ENCODE assay signal across 8 cellular contexts in the genomic region with DNA sequence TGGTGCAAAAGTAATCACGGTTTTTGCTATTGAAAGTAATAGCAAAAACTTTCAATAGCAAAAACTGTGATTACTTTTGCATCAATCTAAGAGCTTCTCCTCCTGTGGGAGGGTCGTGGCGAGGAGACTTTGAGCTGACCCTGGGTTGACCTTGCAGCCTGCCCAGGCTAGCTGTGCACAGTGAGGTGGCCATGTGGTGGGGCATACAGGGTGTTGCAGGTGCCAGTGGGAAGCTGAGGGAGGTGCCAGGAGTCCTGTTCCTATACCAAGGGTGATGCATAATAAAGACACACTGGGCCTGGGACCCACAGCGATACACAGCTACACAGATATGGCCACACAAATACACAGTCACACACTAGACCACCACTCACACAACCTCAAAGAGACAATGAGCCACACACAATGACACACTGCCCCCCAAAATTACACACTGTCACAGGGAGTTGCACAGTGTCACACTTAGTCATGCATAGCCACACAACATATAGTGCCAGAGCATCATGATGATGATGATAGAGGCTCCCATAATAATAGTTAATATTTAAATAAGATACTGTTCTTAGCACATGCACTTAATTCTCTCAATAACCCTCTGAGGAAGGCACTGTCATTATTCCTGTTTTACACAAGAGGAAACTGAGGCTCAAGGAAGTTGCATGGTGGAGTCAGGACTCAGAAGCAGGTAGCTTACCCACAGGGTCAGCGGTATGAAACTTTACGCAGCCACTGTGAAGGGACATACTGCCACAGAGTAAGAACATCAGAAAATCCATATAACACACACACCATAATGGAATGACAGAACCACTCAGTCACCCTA. TPM values are rescaled to one million over a fixed set of nuclear protein-coding genes. Genes with fewer than 3 reads are reported as not detected.
DNase-seq lines count a peak whose midpoint lies in the region; TF ChIP-seq lines count a peak whose summit lies in the region.

No MANE protein-coding gene starts in this region.

- H3K4me1 Mint-ChIP-seq in nephron progenitor cell = peaks cover 30% of the 10 kb centered on the region

- TF ChIP-seq CTCF in MM.1S (IDR thresholded peaks at IDR 0.05; ENCODE audit: low read length) = no peak
- no peak for TF ChIP-seq CTCF in colonic mucosa (IDR thresholded peaks at IDR 0.05)
- TF ChIP-seq CTCF in nephron progenitor cell (IDR thresholded peaks at IDR 0.05) = no peak

- peaks cover 0 to 8% (median 0%) of the 10 kb centered on the region in 11 experiments; a peak in 2 of 22 replicates for H3K36me3 ChIP-seq in BLaER1 treated with 17β-estradiol and CSF1 and Interleukin-3, amounts not matched to agents 10 nM and 100 nM
- no peaks in the 10 kb centered on the region for H3K36me3 ChIP-seq in MM.1S (replicated peaks; ENCODE audit: insufficient read depth, low read length)
- H3K36me3 ChIP-seq in colonic mucosa = peaks cover 7% of the 10 kb centered on the region

- peak overlapping the region; percentile 99; the same call in 1 of the 2 replicates for H2AFZ ChIP-seq in MM.1S (ENCODE audit: low read length)

- H3K4me1 ChIP-seq in BLaER1 treated with 17β-estradiol and CSF1 and Interleukin-3, amounts not matched to agents 10 nM and 100 nM = peaks cover 26 to 41% (median 35%) of the 10 kb centered on the region in 10 experiments; a peak in 19 of 20 replicates
- H3K4me1 ChIP-seq in MM.1S (ENCODE audit: low read length) (peaks cover 12% of the 10 kb centered on the region), colonic mucosa (peaks cover 6% of the 10 kb centered on the region)

- peak overlapping the region; percentile 85 for H3K4me3 Mint-ChIP-seq in nephron progenitor cell

- H3K4me2 ChIP-seq in BLaER1 treated with 17β-estradiol and CSF1 and Interleukin-3, amounts not matched to agents 10 nM and 100 nM = peak overlapping the region; percentile 83 to 92 (median 89)
- peak overlapping the region; percentile 86 for H3K4me2 ChIP-seq in MM.1S (ENCODE audit: low read depth, low read length)

- DNase-seq in MM.1S = no peak
- DNase-seq in colonic mucosa = peak; percentile 20
- no peak for DNase-seq in nephron progenitor cell
- DNase-seq in NCI-H748 (lab: John Stamatoyannopoulos, UW; ENCODE audit: unreplicated experiment) = no peak
- no peak for DNase-seq in hippocampal formation (lab: John Stamatoyannopoulos, UW)
- no peak for DNase-seq in NCI-H524 (lab: John Stamatoyannopoulos, UW)
- DNase-seq in NCI-H2227 treated with DMSO at 0.1 percent for 48 hours (lab: John Stamatoyannopoulos, UW) = no peak

- H3F3A ChIP-seq in MM.1S (ENCODE audit: insufficient read depth, low read length) = peaks cover 13% of the 10 kb centered on the region

- H3K9me2 ChIP-seq in MM.1S (replicated peaks; ENCODE audit: insufficient read depth, low read length) = no peaks in the 10 kb centered on the region

- H3K9ac ChIP-seq in BLaER1 treated with 17β-estradiol and CSF1 and Interleukin-3, amounts not matched to agents 10 nM and 100 nM = peak overlapping the region in 6 of 11 experiments; percentile 82 to 91 (median 84); a peak in 9 of 22 replicates
- no peak overlapping the region for H3K9ac ChIP-seq in MM.1S (ENCODE audit: low read length)
- peak overlapping the region in 1 of 2 donors; percentile 98 for H3K9ac ChIP-seq in colonic mucosa (ENCODE audit: low read depth in 2 of 2, low read length in 2 of 2)

- H3K79me2 ChIP-seq in MM.1S (ENCODE audit: low read length) = no peaks in the 10 kb centered on the region

- intact Hi-C loops in colonic mucosa (cut with DNase I) = no loop called here

- no peaks in the 10 kb centered on the region for H3K9me3 ChIP-seq in BLaER1 treated with 17β-estradiol and CSF1 and Interleukin-3, amounts not matched to agents 10 nM and 100 nM (replicated peaks in 1 of 11)
- H3K9me3 ChIP-seq in MM.1S (replicated peaks; ENCODE audit: insufficient read depth, low read length) (no peaks in the 10 kb centered on the region), colonic mucosa (no peaks in the 10 kb centered on the region)

- no peaks in the 10 kb centered on the region for H3K9me3 Mint-ChIP-seq in nephron progenitor cell

- H3K4me3 ChIP-seq in BLaER1 treated with 17β-estradiol and CSF1 and Interleukin-3, amounts not matched to agents 10 nM and 100 nM = peak overlapping the region in 8 of 10 experiments; percentile 65 to 83 (median 74); a peak in 13 of 20 replicates
- H3K4me3 ChIP-seq in MM.1S (ENCODE audit: low read length) (peak overlapping the region; percentile 86; the same call in 1 of the 2 replicates), colonic mucosa (peak overlapping the region; percentile 73)

- H4K20me1 ChIP-seq in BLaER1 treated with 17β-estradiol and CSF1 and Interleukin-3, amounts not matched to agents 10 nM and 100 nM = no peaks in the 10 kb centered on the region
- no peaks in the 10 kb centered on the region for H4K20me1 ChIP-seq in MM.1S (ENCODE audit: insufficient read depth, low read length)

- H3K27ac Mint-ChIP-seq in nephron progenitor cell = no peak overlapping the region

- peaks cover 43% of the 10 kb centered on the region for H3K27me3 Mint-ChIP-seq in nephron progenitor cell (ENCODE audit: low read depth, poor library complexity)

- peak overlapping the region in 2 of 11 experiments; percentile 84; a peak in 2 of 22 replicates for H3K27ac ChIP-seq in BLaER1 treated with 17β-estradiol and CSF1 and Interleukin-3, amounts not matched to agents 10 nM and 100 nM
- no peak overlapping the region for H3K27ac ChIP-seq in MM.1S (ENCODE audit: low read length)
- H3K27ac ChIP-seq in colonic mucosa = no peak overlapping the region

- no peaks in the 10 kb centered on the region for H3K36me3 Mint-ChIP-seq in nephron progenitor cell (ENCODE audit: low read depth)

- peaks cover 7 to 14% (median 11%) of the 10 kb centered on the region in 11 experiments for H3K27me3 ChIP-seq in BLaER1 treated with 17β-estradiol and CSF1 and Interleukin-3, amounts not matched to agents 10 nM and 100 nM
- no peaks in the 10 kb centered on the region for H3K27me3 ChIP-seq in MM.1S (replicated peaks; ENCODE audit: insufficient read depth, low read length)
- no peaks in the 10 kb centered on the region for H3K27me3 ChIP-seq in colonic mucosa

RNA-seq across cellular contexts. Expression of a gene that starts 6.3 kb away (rescaled TPM):
- 10 to 100 TPM; 46.8 to 70.0 TPM for total RNA-seq in colonic mucosa

RNA-seq across cellular contexts. Expression of a gene that starts 15.9 kb away (rescaled TPM):
- total RNA-seq in colonic mucosa = under 1 TPM; 0.52 to 0.56 TPM

RNA-seq across cellular contexts. Expression of a gene that starts 32.5 kb away (rescaled TPM):
- 100 to 1,000 TPM; 155 to 166 TPM for total RNA-seq in colonic mucosa
